16 cellular contexts compared by ENCODE assay signal in the genomic region with DNA sequence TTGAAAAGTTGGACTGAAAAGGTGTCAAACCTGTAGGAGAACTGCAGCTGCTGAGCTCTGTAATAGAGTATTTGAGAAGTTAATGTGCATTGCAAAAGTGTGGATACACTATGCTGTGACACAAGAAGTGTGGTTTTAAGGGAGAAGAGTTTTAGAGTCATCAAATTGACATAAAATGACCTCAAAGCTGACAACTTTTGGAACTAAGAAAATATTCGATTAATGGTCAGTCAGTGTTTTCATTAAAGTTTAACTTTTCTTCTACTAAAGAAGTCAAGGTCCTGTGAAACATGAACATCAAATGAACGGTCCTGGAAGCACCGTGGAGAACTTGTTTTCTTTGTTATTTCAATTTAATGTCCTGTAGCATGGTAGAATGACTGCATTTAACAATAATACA.
DNase-seq lines count a peak whose midpoint lies in the region; TF ChIP-seq lines count a peak whose summit lies in the region.
"Had no signal": no experiment of that assay in that cellular context is flagged by ENCODE, and none has a peak within 500 bp of the region (broad histone marks: within the 10 kb centered on the region; RNA-seq: fewer than 3 reads in every experiment).

No MANE protein-coding gene starts in this region.

- H3K27me3 Mint-ChIP-seq in nephron (ENCODE audit: low read depth) = no peaks in the 10 kb centered on the region

- DNase-seq in epithelial cell of proximal tubule (ENCODE audit: low read depth) (peak; percentile 25), kidney glomerular epithelial cell (lab: John Stamatoyannopoulos, UW) (peak; percentile 14), amygdala (lab: John Stamatoyannopoulos, UW) (no peak), CD1c-positive myeloid dendritic cell (ENCODE audit: extremely low spot score) (no peak)
- no peak for DNase-seq in stimulated activated CD4-positive, alpha-beta T cell treated with anti-CD3 and anti-CD28 coated beads, Interleukin-4, amount 100 ng/mL, for 4 hours
- DNase-seq: AML-193; CD8-positive, alpha-beta T cell; DMS153; DMS79; GDM1; HFFc6; IMR-90 had no signal

- H3K36me3 Mint-ChIP-seq in nephron (ENCODE audit: low read depth) = no peaks in the 10 kb centered on the region
- H3K36me3 Mint-ChIP-seq: CD8-positive, alpha-beta T cell had no signal

- no peaks in the 10 kb centered on the region for H3K4me1 Mint-ChIP-seq in nephron
- H3K4me1 Mint-ChIP-seq: GM23338 had no signal

- no peak overlapping the region for H3K4me3 ChIP-seq in epithelial cell of proximal tubule (ENCODE audit: low read depth, low read length)
- H3K4me3 ChIP-seq: A549, GM23338, K562 had no signal

- no peak overlapping the region for H3K4me3 Mint-ChIP-seq in nephron
- H3K4me3 Mint-ChIP-seq: CD8-positive, alpha-beta T cell; GM23338; HFFc6 had no signal

- H3K27ac Mint-ChIP-seq in nephron = peak overlapping the region; percentile 29 to 85 (median 59)
- H3K27ac Mint-ChIP-seq: CD8-positive, alpha-beta T cell; GM23338; HFFc6 had no signal

- TF ChIP-seq CTCF in epithelial cell of proximal tubule (conservative IDR thresholded peaks at IDR 0.05; ENCODE audit: low read depth, low read length) (no peak), nephron (IDR thresholded peaks at IDR 0.05; ENCODE audit: unreplicated experiment in 3 of 3) (no peak)

- no peaks in the 10 kb centered on the region for H3K9me3 Mint-ChIP-seq in nephron
- H3K9me3 Mint-ChIP-seq: CD8-positive, alpha-beta T cell; GM23338 had no signal

Comparison
In these comparisons a context has a peak if more than half of its experiments do, and no peak if none do; other contexts are left out.
1. DNase-seq: peak in epithelial cell of proximal tubule (single experiment) and kidney glomerular epithelial cell (single experiment); none in stimulated activated CD4-positive, alpha-beta T cell treated with anti-CD3 and anti-CD28 coated beads, Interleukin-4, amount 100 ng/mL, for 4 hours (0 of 2), amygdala (0 of 56) and CD1c-positive myeloid dendritic cell (single experiment).